In the genomic region with DNA sequence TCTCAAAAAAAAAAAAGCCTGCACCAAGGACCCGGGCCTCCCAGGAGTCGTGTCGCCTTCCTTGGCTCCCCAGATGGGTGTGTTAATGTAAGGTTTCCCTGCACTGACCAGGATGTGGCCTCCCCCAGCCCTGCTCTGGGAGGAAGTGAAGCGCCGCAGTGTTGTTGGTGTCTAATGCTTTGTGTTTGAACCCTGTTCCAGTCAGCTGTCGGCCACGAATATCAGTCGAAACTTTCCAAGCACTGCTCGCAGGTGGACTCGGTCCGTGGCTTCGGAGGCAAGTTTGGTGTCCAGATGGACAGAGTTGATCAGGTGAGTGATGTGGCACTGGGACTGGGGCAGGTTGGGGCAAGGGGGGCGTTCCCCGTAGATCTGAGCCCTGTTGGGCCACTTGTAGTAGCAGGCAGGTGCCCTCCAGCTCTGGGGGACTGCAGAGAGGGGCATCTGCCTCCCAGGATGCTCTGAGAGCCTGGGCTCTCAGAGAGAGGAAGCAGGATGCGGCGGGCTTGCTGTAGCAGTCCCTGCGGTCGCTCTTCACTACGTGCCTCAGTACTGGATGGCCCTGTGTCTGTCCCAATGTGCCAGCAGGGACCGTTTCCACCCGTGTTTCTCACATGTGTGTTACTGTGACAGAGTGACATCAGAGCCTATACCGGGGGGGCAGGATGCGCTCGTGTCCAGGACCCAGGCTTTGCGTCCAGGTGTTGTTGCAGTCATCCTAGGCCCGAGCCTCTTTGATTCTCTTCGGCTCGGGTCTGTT, we compare ENCODE assay signal across 21 cellular contexts. TPM values are rescaled to one million over a fixed set of nuclear protein-coding genes. Genes with fewer than 3 reads are reported as not detected.
A peak's percentile ranks its signal among the peaks of the same experiment; 100 is the strongest.
DNase-seq lines count a peak whose midpoint lies in the region; ATAC-seq and TF ChIP-seq lines count a peak whose summit lies in the region.
"Had no signal": no experiment of that assay in that cellular context is flagged by ENCODE, and none has a peak within 500 bp of the region (broad histone marks: within the 10 kb centered on the region; RNA-seq: fewer than 3 reads in every experiment).

No MANE protein-coding gene starts in this region.

- peaks cover 38% of the 10 kb centered on the region for H3K79me1 ChIP-seq in mesenchymal stem cell (replicated peaks; ENCODE audit: low read length, poor library complexity, severe bottlenecking)

- H2BK12ac ChIP-seq in mesenchymal stem cell (ENCODE audit: low read length in 2 of 2), result no peak overlapping the region

- WGBS in mesenchymal stem cell, result 94% methylated on average over 28 of the region's 28 CpGs
- 89% methylated on average over 28 of the region's 28 CpGs for WGBS in right cardiac atrium
- WGBS in prostate gland, result 88% methylated on average over 28 of the region's 28 CpGs

- no peak overlapping the region for H2BK120ac ChIP-seq in mesenchymal stem cell (ENCODE audit: low read depth, low read length)

- H3K9ac ChIP-seq in mesenchymal stem cell (ENCODE audit: low read length), result peak overlapping the region; percentile 68

- H3K27ac ChIP-seq in AG04450 (ENCODE audit: low read depth, low read length) (peak overlapping the region; percentile 39), brain microvascular endothelial cell (peak overlapping the region; percentile 6), mesenchymal stem cell (ENCODE audit: low read length, poor library complexity, severe bottlenecking) (peak overlapping the region; percentile 89), right cardiac atrium (ENCODE audit: low read length) (no peak overlapping the region), prostate gland (no peak overlapping the region)

- H3K27me3 ChIP-seq in AG04450 (ENCODE audit: control insufficient read depth, insufficient read depth, low read length), result no peaks in the 10 kb centered on the region
- no peaks in the 10 kb centered on the region for H3K27me3 ChIP-seq in brain microvascular endothelial cell (replicated peaks)
- no peaks in the 10 kb centered on the region for H3K27me3 ChIP-seq in mesenchymal stem cell (ENCODE audit: control insufficient read depth in 1 of 2, insufficient read depth in 1 of 2, low read length in 2 of 2)
- H3K27me3 ChIP-seq in right cardiac atrium (ENCODE audit: control insufficient read depth, insufficient read depth), result no peaks in the 10 kb centered on the region
- H3K27me3 ChIP-seq in prostate gland (replicated peaks; ENCODE audit: insufficient read depth), result no peaks in the 10 kb centered on the region
- H3K27me3 ChIP-seq: BE2C, MG63 had no signal

- DNase-seq in AG04450 (ENCODE audit: low read depth, low spot score), result no peak
- DNase-seq in NB4 (ENCODE audit: low read depth), result peak; percentile 38
- DNase-seq in brain microvascular endothelial cell, result no peak
- DNase-seq in mesenchymal stem cell, result no peak
- no peak for DNase-seq in right cardiac atrium
- no peak for DNase-seq in prostate gland (ENCODE audit: low spot score)
- no peak for DNase-seq in stimulated activated CD4-positive, alpha-beta T cell treated with anti-CD3 and anti-CD28 coated beads, Interleukin-1b, Interleukin-23, amount 100 ng/mL, for 48 hours
- no peak for DNase-seq in activated naive CD4-positive, alpha-beta T cell (lab: John Stamatoyannopoulos, UW)
- DNase-seq: BE2C; CD4-positive, alpha-beta T cell; GOT3; Kasumi-1; MG63; NCI-H1092; NCI-H2029 treated with DMSO at 0.1 percent for 48 hours; NCI-H2171 treated with DMSO at 0.1 percent for 48 hours; NCI-H446 treated with DMSO at 0.1 percent for 48 hours; NCI-H748 treated with DMSO at 0.1 percent for 48 hours; SHP77 had no signal

- H3K4ac ChIP-seq in mesenchymal stem cell (ENCODE audit: low read depth in 1 of 2, low read length in 2 of 2), result no peak overlapping the region

- no peak overlapping the region for H4K91ac ChIP-seq in mesenchymal stem cell (ENCODE audit: low read length)

- TF ChIP-seq POLR2A in NB4 (IDR thresholded peaks at IDR 0.05; ENCODE audit: extremely low read depth, insufficient read length) (no peak), prostate gland (IDR thresholded peaks at IDR 0.05) (no peak)

- CTCF ChIA-PET in AG04450 (lab: Charles Lee), result interaction anchor here (0.8 kb wide), 1 partner anchor 60 kb away, joined by 3 read pairs; no protein-coding TSS in a partner anchor

- H3K4me1 ChIP-seq in mesenchymal stem cell (ENCODE audit: control insufficient read depth, insufficient read depth, low read depth, low read length), result peaks cover 35% of the 10 kb centered on the region
- H3K4me1 ChIP-seq in right cardiac atrium (ENCODE audit: control insufficient read depth, insufficient read depth, low read length), result no peaks in the 10 kb centered on the region
- H3K4me1 ChIP-seq in prostate gland (replicated peaks), result no peaks in the 10 kb centered on the region
- H3K4me1 ChIP-seq: BE2C, Caco-2 had no signal

- peak overlapping the region; percentile 21 for H2BK5ac ChIP-seq in mesenchymal stem cell (ENCODE audit: low read depth, low read length, poor library complexity, severe bottlenecking)

- TF ChIP-seq CTCF in AG04450 (IDR thresholded peaks at IDR 0.05; ENCODE audit: low read depth, low read length), result no peak
- no peak for TF ChIP-seq CTCF in NB4 (IDR thresholded peaks at IDR 0.05; ENCODE audit: low read depth, low read length)
- no peak for TF ChIP-seq CTCF in brain microvascular endothelial cell (IDR thresholded peaks at IDR 0.05; ENCODE audit: low read depth, low read length, missing control alignments)
- TF ChIP-seq CTCF in prostate gland (IDR thresholded peaks at IDR 0.05), result no peak

- POLR2A ChIA-PET in AG04450 (lab: Yijun Ruan, JAX), result no interaction called here

- H3K9me3 ChIP-seq in AG04450 (ENCODE audit: control insufficient read depth, insufficient read depth, low read length) (no peaks in the 10 kb centered on the region; the same call in 1 of the 2 replicates), mesenchymal stem cell (ENCODE audit: control insufficient read depth, low read length) (no peaks in the 10 kb centered on the region), right cardiac atrium (ENCODE audit: control insufficient read depth, low read length) (no peaks in the 10 kb centered on the region), prostate gland (no peaks in the 10 kb centered on the region)
- H3K9me3 ChIP-seq: BE2C, Caco-2, MG63 had no signal

- in situ Hi-C loops in brain microvascular endothelial cell (cut with HindIII; ENCODE audit: low pct_ligation_motif_present, low sequenced_read_pairs), result no loop called here

- no peak overlapping the region for H4K8ac ChIP-seq in mesenchymal stem cell (ENCODE audit: low read length)

- no peak overlapping the region for H3K18ac ChIP-seq in mesenchymal stem cell (ENCODE audit: low read depth in 1 of 2, low read length in 2 of 2)

- no peak overlapping the region for H2BK15ac ChIP-seq in mesenchymal stem cell (ENCODE audit: low read depth, poor library complexity, severe bottlenecking)

- intact Hi-C loops in right cardiac atrium (cut with DNase I), result no loop called here
- intact Hi-C loops in prostate gland (cut with DNase I), result no loop called here

- H3K23ac ChIP-seq in mesenchymal stem cell (ENCODE audit: low read length in 2 of 2), result no peak overlapping the region

- H3K4me3 ChIP-seq in AG04450 (ENCODE audit: low read depth, low read length) (no peak overlapping the region), NB4 (ENCODE audit: low read depth, low read length) (no peak overlapping the region), brain microvascular endothelial cell (ENCODE audit: low read depth, low read length) (no peak overlapping the region), mesenchymal stem cell (ENCODE audit: insufficient read depth in 1 of 2, low read depth in 1 of 2, low read length in 2 of 2) (no peak overlapping the region), right cardiac atrium (ENCODE audit: low read length) (no peak overlapping the region), prostate gland (no peak overlapping the region)
- H3K4me3 ChIP-seq: MG63, SK-N-MC had no signal

- no peak overlapping the region for H3K14ac ChIP-seq in mesenchymal stem cell (ENCODE audit: low read length in 2 of 2)

- H2AK5ac ChIP-seq in mesenchymal stem cell (ENCODE audit: low read length, severe bottlenecking), result peak overlapping the region; percentile 84

- H3K36me3 ChIP-seq in brain microvascular endothelial cell (replicated peaks) (peaks cover 90% of the 10 kb centered on the region), mesenchymal stem cell (ENCODE audit: control insufficient read depth in 1 of 2, insufficient read depth in 2 of 2, low read depth in 1 of 2, low read length in 2 of 2) (peaks cover 80 to 94% of the 10 kb centered on the region in 2 experiments), prostate gland (peaks cover 21 to 23% of the 10 kb centered on the region in 2 donors)

- no peak overlapping the region for H2AFZ ChIP-seq in mesenchymal stem cell (ENCODE audit: low read depth, low read length)

- no peak for ATAC-seq in right cardiac atrium

- no peak overlapping the region for H3K4me2 ChIP-seq in mesenchymal stem cell (ENCODE audit: low read length, poor library complexity, severe bottlenecking)

RNA-seq across cellular contexts. Expression of gene CTTN, which starts 16.2 kb away (rescaled TPM):
- polyA plus RNA-seq in AG04450 (2011; rRNA removed) (180 and 192 TPM in 2 replicates), right cardiac atrium (67.7 TPM)
- polyA minus RNA-seq in AG04450 (2011; rRNA and poly(A)+ RNA removed), result 252 and 257 TPM in 2 replicates
- polyA plus RNA-seq in mesenchymal stem cell (2013, experiment 1 of 2), result 258 TPM
- polyA plus RNA-seq in mesenchymal stem cell (2013, experiment 2 of 2), result 243 TPM
- total RNA-seq in right cardiac atrium (100 to 1,000 TPM in 1 of 4 donors, 10 to 100 TPM in 3; 84.1 to 117 (median 85.9) TPM), prostate gland (100 to 1,000 TPM; 208 to 348 TPM)

Comparison
In these comparisons a context has a peak if more than half of its experiments do, and no peak if none do; other contexts are left out.
1. H3K27ac ChIP-seq: peak in AG04450 (single experiment), brain microvascular endothelial cell (single experiment) and mesenchymal stem cell (single experiment); none in right cardiac atrium (single experiment) and prostate gland (0 of 2).